In the genomic region with DNA sequence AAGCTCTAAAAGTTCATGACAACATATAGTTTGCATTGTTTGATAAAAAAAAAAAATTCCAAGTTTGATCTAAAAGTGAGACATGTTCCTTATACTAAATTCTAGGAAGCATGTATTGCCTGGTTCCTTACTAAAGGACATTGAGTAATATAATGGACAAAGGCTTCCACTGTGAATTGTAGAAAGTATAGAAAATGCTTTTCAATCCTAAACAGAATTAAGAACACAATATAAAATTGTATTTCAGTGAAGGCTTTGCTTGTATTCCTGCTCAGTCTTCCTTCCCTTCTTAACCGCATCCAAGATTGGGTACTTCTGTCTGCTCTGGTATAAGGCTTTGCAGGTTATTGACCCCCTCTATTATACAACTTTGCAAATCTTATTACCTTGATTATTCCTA, we compare ENCODE assay signal across 1 cellular context.
TF ChIP-seq lines count a peak whose summit lies in the region.

No MANE protein-coding gene starts in this region.

TF ChIP-seq in neural cell, 6 proteins besides CTCF, POLR2A, EP300 and RAD21 (continued from another document):
- TF ChIP-seq SMC3 (conservative IDR thresholded peaks at IDR 0.05; ENCODE audit: poor library complexity) (no peak), MXI1 (conservative IDR thresholded peaks at IDR 0.05; ENCODE audit: poor library complexity, severe bottlenecking) (no peak)
